Comparison of ENCODE assay signal across 12 cellular contexts in genomic region chr9:133505901-133506652, GRCh38. TPM values are rescaled to one million over a fixed set of nuclear protein-coding genes. Genes with fewer than 3 reads are reported as not detected.
A peak's percentile ranks its signal among the peaks of the same experiment; 100 is the strongest.
DNase-seq lines count a peak whose midpoint lies in the region; ATAC-seq and TF ChIP-seq lines count a peak whose summit lies in the region.
"Had no signal": no experiment of that assay in that cellular context is flagged by ENCODE, and none has a peak within 500 bp of the region (broad histone marks: within the 10 kb centered on the region; RNA-seq: fewer than 3 reads in every experiment).

No MANE protein-coding gene starts in this region.

- POLR2A ChIA-PET in Panc1 (lab: Charles Lee), result no interaction called here

- H3K23ac ChIP-seq in mesenchymal stem cell (ENCODE audit: low read length in 2 of 2), result peak overlapping the region in 1 of 2 experiments; percentile 36

- H2BK5ac ChIP-seq in mesenchymal stem cell (ENCODE audit: low read depth, low read length, poor library complexity, severe bottlenecking), result no peak overlapping the region

- no peak overlapping the region for H3K14ac ChIP-seq in mesenchymal stem cell (ENCODE audit: low read length in 2 of 2)

- peak overlapping the region in 1 of 2 experiments; percentile 6 for H3K4ac ChIP-seq in mesenchymal stem cell (ENCODE audit: low read depth in 1 of 2, low read length in 2 of 2)

- in situ Hi-C loops in Panc1 (cut with HindIII; ENCODE audit: low pct_unique_long_range_greater_than_20kb, low sequenced_read_pairs), result no loop called here

- no peak overlapping the region for H2BK15ac ChIP-seq in mesenchymal stem cell (ENCODE audit: low read depth, poor library complexity, severe bottlenecking)

- peak overlapping the region; percentile 48; the same call in 1 of the 2 replicates for H3K27ac ChIP-seq in Panc1 (ENCODE audit: low read length)
- H3K27ac ChIP-seq in mesenchymal stem cell (ENCODE audit: low read length, poor library complexity, severe bottlenecking), result no peak overlapping the region
- H3K27ac ChIP-seq in upper lobe of right lung, result peak overlapping the region; percentile 55
- no peak overlapping the region for H3K27ac ChIP-seq in effector memory CD4-positive, alpha-beta T cell (ENCODE audit: insufficient read depth, low read length, poor library complexity, severe bottlenecking)

- no TSS peak for BruUV-seq in Panc1 (replicated peaks; lab: Mats Ljungman, UMichigan)

- intact Hi-C loops in Panc1 (cut with micrococcal nuclease; ENCODE audit: unreplicated experiment), result no loop called here
- intact Hi-C loops in upper lobe of right lung (cut with DNase I), result no loop called here

- ATAC-seq in Panc1, result peak; percentile 40
- no peak for ATAC-seq in upper lobe of right lung
- ATAC-seq: stimulated activated naive CD8-positive, alpha-beta T cell treated with anti-CD3 and anti-CD28 coated beads, Interleukin-15, amount 100 ng/mL, for 72 hours had no signal

- no peaks in the 10 kb centered on the region for H3K79me1 ChIP-seq in mesenchymal stem cell (replicated peaks; ENCODE audit: low read length, poor library complexity, severe bottlenecking)

- H3K4me2 ChIP-seq in mesenchymal stem cell (ENCODE audit: low read length, poor library complexity, severe bottlenecking), result no peak overlapping the region

- DNase-seq in Panc1 (ENCODE audit: low read depth, low spot score), result no peak
- DNase-seq in fibroblast of peridontal ligament (ENCODE audit: extremely low read depth), result peak; percentile 93
- no peak for DNase-seq in mesenchymal stem cell
- no peak for DNase-seq in upper lobe of right lung
- no peak for DNase-seq in activated gamma-delta T cell treated with Interleukin-2 at 50 U/mL for 16 hours
- DNase-seq in activated naive CD4-positive, alpha-beta T cell (lab: John Stamatoyannopoulos, UW), result no peak
- DNase-seq in mesenteric fat pad (ENCODE audit: low spot score), result no peak
- DNase-seq in effector memory CD4-positive, alpha-beta T cell, result no peak
- DNase-seq: activated T-cell treated with anti-CD3 and anti-CD28 coated beads, Interleukin-2, amount 50 U/mL, for 48 hours; NCI-H2107; stimulated activated naive CD8-positive, alpha-beta T cell treated with anti-CD3 and anti-CD28 coated beads, Interleukin-15, amount 100 ng/mL, for 72 hours had no signal

- H3K36me3 ChIP-seq in Panc1 (ENCODE audit: control insufficient read depth, insufficient read depth, low read length) (no peaks in the 10 kb centered on the region), mesenchymal stem cell (ENCODE audit: control insufficient read depth in 1 of 2, insufficient read depth in 2 of 2, low read depth in 1 of 2, low read length in 2 of 2) (no peaks in the 10 kb centered on the region), upper lobe of right lung (no peaks in the 10 kb centered on the region)
- H3K36me3 ChIP-seq in effector memory CD4-positive, alpha-beta T cell (ENCODE audit: control insufficient read depth, insufficient read depth, low read length), result no peaks in the 10 kb centered on the region

- no peak overlapping the region for H2BK120ac ChIP-seq in mesenchymal stem cell (ENCODE audit: low read depth, low read length)

- peak overlapping the region; percentile 77 for H3K9ac ChIP-seq in mesenchymal stem cell (ENCODE audit: low read length)

- WGBS in mesenchymal stem cell, result 75% methylated on average over 22 of the region's 23 CpGs

- peak overlapping the region in 1 of 2 experiments; percentile 37 for H2BK12ac ChIP-seq in mesenchymal stem cell (ENCODE audit: low read length in 2 of 2)

- H3K27me3 ChIP-seq in Panc1 (ENCODE audit: control insufficient read depth, insufficient read depth, low read length), result no peaks in the 10 kb centered on the region
- H3K27me3 ChIP-seq in mesenchymal stem cell (ENCODE audit: control insufficient read depth in 1 of 2, insufficient read depth in 1 of 2, low read length in 2 of 2), result peaks cover 5 to 14% of the 10 kb centered on the region in 2 experiments
- no peaks in the 10 kb centered on the region for H3K27me3 ChIP-seq in upper lobe of right lung
- no peaks in the 10 kb centered on the region for H3K27me3 ChIP-seq in effector memory CD4-positive, alpha-beta T cell (replicated peaks; ENCODE audit: control insufficient read depth, insufficient read depth, low read length, poor library complexity, severe bottlenecking)

- H3K9me3 ChIP-seq in Panc1 (ENCODE audit: control insufficient read depth, insufficient read depth, low read depth, low read length) (peaks cover 12% of the 10 kb centered on the region; the same call in 1 of the 2 replicates), mesenchymal stem cell (ENCODE audit: control insufficient read depth, low read length) (peaks cover 18% of the 10 kb centered on the region), upper lobe of right lung (peaks cover 3% of the 10 kb centered on the region)
- no peaks in the 10 kb centered on the region for H3K9me3 ChIP-seq in effector memory CD4-positive, alpha-beta T cell (ENCODE audit: control insufficient read depth, low read length)

- H3K4me1 ChIP-seq in Panc1 (ENCODE audit: control insufficient read depth, insufficient read depth, low read length) (peaks cover 31% of the 10 kb centered on the region), mesenchymal stem cell (ENCODE audit: control insufficient read depth, insufficient read depth, low read depth, low read length) (peaks cover 37% of the 10 kb centered on the region), upper lobe of right lung (peaks cover 15% of the 10 kb centered on the region)
- peaks cover 11% of the 10 kb centered on the region for H3K4me1 ChIP-seq in effector memory CD4-positive, alpha-beta T cell (ENCODE audit: control insufficient read depth, insufficient read depth, low read length, poor library complexity, severe bottlenecking)

- no peak overlapping the region for H2AK5ac ChIP-seq in mesenchymal stem cell (ENCODE audit: low read length, severe bottlenecking)

- TF ChIP-seq CTCF in Panc1 (IDR thresholded peaks at IDR 0.05), result no peak
- no peak for TF ChIP-seq CTCF in upper lobe of right lung (IDR thresholded peaks at IDR 0.05)

- H3K4me3 ChIP-seq in Panc1 (ENCODE audit: low read depth in 2 of 2, low read length in 2 of 2), result no peak overlapping the region
- H3K4me3 ChIP-seq in mesenchymal stem cell (ENCODE audit: insufficient read depth in 1 of 2, low read depth in 1 of 2, low read length in 2 of 2), result peak overlapping the region in 1 of 2 experiments; percentile 44
- no peak overlapping the region for H3K4me3 ChIP-seq in upper lobe of right lung
- H3K4me3 ChIP-seq in effector memory CD4-positive, alpha-beta T cell (ENCODE audit: insufficient read depth, low read depth, low read length, poor library complexity, severe bottlenecking), result no peak overlapping the region

- H4K8ac ChIP-seq in mesenchymal stem cell (ENCODE audit: low read length), result no peak overlapping the region

- H4K91ac ChIP-seq in mesenchymal stem cell (ENCODE audit: low read length), result no peak overlapping the region

- CTCF ChIA-PET in Panc1 (lab: Charles Lee), result no interaction called here

- H3K18ac ChIP-seq in mesenchymal stem cell (ENCODE audit: low read depth in 1 of 2, low read length in 2 of 2), result peak overlapping the region in 1 of 2 experiments; percentile 69

- H2AFZ ChIP-seq in mesenchymal stem cell (ENCODE audit: low read depth, low read length), result peak overlapping the region; percentile 39

RNA-seq across cellular contexts. Expression of gene MYMK, which starts 18.7 kb away (rescaled TPM):
- total RNA-seq in Panc1 (2021; ENCODE audit: unreplicated experiment) (not detected), upper lobe of right lung (not detected), mesenteric fat pad (not detected)
- polyA plus RNA-seq in Panc1 (2012; ENCODE audit: insufficient read length), result not detected
- not detected for polyA plus RNA-seq in mesenchymal stem cell (2013, experiment 1 of 2)
- polyA plus RNA-seq in mesenchymal stem cell (2013, experiment 2 of 2), result not detected
- total RNA-seq: mononuclear cell had no signal

RNA-seq across cellular contexts. Expression of gene SLC2A6, which starts 27.2 kb away (rescaled TPM):
- total RNA-seq in Panc1 (2021; ENCODE audit: unreplicated experiment) (48.2 TPM), upper lobe of right lung (11.4 TPM), mesenteric fat pad (3.9 TPM)
- polyA plus RNA-seq in Panc1 (2012; ENCODE audit: insufficient read length), result 71.4 TPM
- polyA plus RNA-seq in mesenchymal stem cell (2013, experiment 1 of 2), result 29.4 TPM
- polyA plus RNA-seq in mesenchymal stem cell (2013, experiment 2 of 2), result 28.2 TPM

RNA-seq across cellular contexts. Expression of gene ADAMTSL2, which starts 28.4 kb away (rescaled TPM):
- total RNA-seq in Panc1 (2021; ENCODE audit: unreplicated experiment) (0.10 TPM), upper lobe of right lung (17.4 TPM), mesenteric fat pad (2.5 TPM)
- 0.25 TPM for polyA plus RNA-seq in Panc1 (2012; ENCODE audit: insufficient read length)
- 0.22 TPM for polyA plus RNA-seq in mesenchymal stem cell (2013, experiment 1 of 2)
- 0.21 TPM for polyA plus RNA-seq in mesenchymal stem cell (2013, experiment 2 of 2)

RNA-seq across cellular contexts. Expression of gene CACFD1, which starts 46.3 kb away (rescaled TPM):
- total RNA-seq in Panc1 (2021; ENCODE audit: unreplicated experiment) (13.9 TPM), upper lobe of right lung (39.8 TPM), mesenteric fat pad (9.3 TPM)
- polyA plus RNA-seq in Panc1 (2012; ENCODE audit: insufficient read length), result 22.2 TPM
- 6.9 TPM for polyA plus RNA-seq in mesenchymal stem cell (2013, experiment 1 of 2)
- polyA plus RNA-seq in mesenchymal stem cell (2013, experiment 2 of 2), result 6.9 TPM

Comparison
In these comparisons a context has a peak if more than half of its experiments do, and no peak if none do; other contexts are left out.
1. H3K27ac ChIP-seq: peak in Panc1 (single experiment) and upper lobe of right lung (single experiment); none in mesenchymal stem cell (single experiment) and effector memory CD4-positive, alpha-beta T cell (single experiment).